In genomic region chr5:99410386-99410785, GRCh38 we compare ENCODE assay signal across 8 cellular contexts.
DNase-seq lines count a peak whose midpoint lies in the region; ATAC-seq and TF ChIP-seq lines count a peak whose summit lies in the region.
"Not testable (repeated sequence)": the region's sequence is repeated elsewhere in the genome, so short reads cannot be mapped to it uniquely, and the experiment has no call there.

No MANE protein-coding gene starts in this region.

- not testable (repeated sequence) for TF ChIP-seq POLR2A in testis (IDR thresholded peaks at IDR 0.05)

- not testable (repeated sequence) for H3K27ac ChIP-seq in right cardiac atrium (ENCODE audit: low read length); testis

- TF ChIP-seq CTCF in testis (IDR thresholded peaks at IDR 0.05): not testable (repeated sequence)

- H3K4me3 ChIP-seq in right cardiac atrium (ENCODE audit: low read length); testis: not testable (repeated sequence)

- not testable (repeated sequence) for H3K36me3 ChIP-seq in testis (ENCODE audit: low read depth, missing control alignments)

- POLR2A ChIA-PET in activated naive CD8-positive, alpha-beta T cell treated with anti-CD3 and anti-CD28 coated beads, Interleukin-2, amount 10 ng/mL, durations not matched to agents 7 days and 5 days (lab: Charles Lee): not testable (repeated sequence)

- H3K4me3 Mint-ChIP-seq in activated naive CD8-positive, alpha-beta T cell treated with anti-CD3 and anti-CD28 coated beads, Interleukin-2, amount 10 ng/mL, durations not matched to agents 7 days and 5 days; natural killer cell treated with Interleukin-12 subunit alpha and Interleukin-12 subunit beta and Interleukin-15 and Interleukin-18, amount 100 ng/mL, for 72 hours: not testable (repeated sequence)

- 94% methylated on average over 22 of the region's 30 CpGs for WGBS in right cardiac atrium
- WGBS in testis, 2 donors: 100% methylated on average over 15 of the region's 30 CpGs; no CpG with 5 or more reads in 1 of the 2 donors

- H3K36me3 Mint-ChIP-seq in activated naive CD8-positive, alpha-beta T cell treated with anti-CD3 and anti-CD28 coated beads, Interleukin-2, amount 10 ng/mL, durations not matched to agents 7 days and 5 days; natural killer cell treated with Interleukin-12 subunit alpha and Interleukin-12 subunit beta and Interleukin-15 and Interleukin-18, amount 100 ng/mL, for 72 hours: not testable (repeated sequence)

- not testable (repeated sequence) for ATAC-seq in activated naive CD8-positive, alpha-beta T cell treated with anti-CD3 and anti-CD28 coated beads, Interleukin-2, amount 10 ng/mL, durations not matched to agents 7 days and 5 days (ENCODE audit: low read depth)
- ATAC-seq in esophagus mucosa (peak; percentile 18), right cardiac atrium (peak; percentile 16 to 33)
- peak; percentile 36 to 43 for ATAC-seq in natural killer cell treated with Interleukin-12 subunit alpha and Interleukin-12 subunit beta and Interleukin-15 and Interleukin-18, amount 100 ng/mL, for 72 hours

- H3K27me3 Mint-ChIP-seq in activated naive CD8-positive, alpha-beta T cell treated with anti-CD3 and anti-CD28 coated beads, Interleukin-2, amount 10 ng/mL, durations not matched to agents 7 days and 5 days; natural killer cell treated with Interleukin-12 subunit alpha and Interleukin-12 subunit beta and Interleukin-15 and Interleukin-18, amount 100 ng/mL, for 72 hours: not testable (repeated sequence)

- H3K9me3 ChIP-seq in right cardiac atrium (ENCODE audit: control insufficient read depth, low read length); testis: not testable (repeated sequence)

- not testable (repeated sequence) for H3K4me1 Mint-ChIP-seq in activated naive CD8-positive, alpha-beta T cell treated with anti-CD3 and anti-CD28 coated beads, Interleukin-2, amount 10 ng/mL, durations not matched to agents 7 days and 5 days; natural killer cell treated with Interleukin-12 subunit alpha and Interleukin-12 subunit beta and Interleukin-15 and Interleukin-18, amount 100 ng/mL, for 72 hours (ENCODE audit: low read depth in 2 of 2)

- not testable (repeated sequence) for H3K4me1 ChIP-seq in right cardiac atrium (ENCODE audit: control insufficient read depth, insufficient read depth, low read length); testis

- DNase-seq in ELF-1 (ENCODE audit: low read depth, low spot score) (peak; percentile 52), NCI-H510A (lab: John Stamatoyannopoulos, UW) (peak; percentile 19), right cardiac atrium (peak in 2 of 3 donors; percentile 22 to 32), testis (peak; percentile 28)
- peak; percentile 22 for DNase-seq in activated naive CD8-positive, alpha-beta T cell treated with anti-CD3 and anti-CD28 coated beads, Interleukin-2, amount 10 ng/mL, durations not matched to agents 7 days and 5 days
- peak; percentile 59 for DNase-seq in natural killer cell treated with Interleukin-12 subunit alpha and Interleukin-12 subunit beta and Interleukin-15 and Interleukin-18, amount 100 ng/mL, for 72 hours (ENCODE audit: low spot score)
- DNase-seq in stimulated activated CD4-positive, alpha-beta T cell treated with anti-CD3 and anti-CD28 coated beads, Interleukin-2, amount 100 ng/mL, for 4 hours (ENCODE audit: low read depth): peak; percentile 0

- H3K27me3 ChIP-seq in right cardiac atrium (ENCODE audit: control insufficient read depth, insufficient read depth); testis: not testable (repeated sequence)

- intact Hi-C loops in right cardiac atrium (cut with DNase I); testis (cut with DNase I; ENCODE audit: low total_unique reads): not testable (repeated sequence)

- not testable (repeated sequence) for H3K9me3 Mint-ChIP-seq in activated naive CD8-positive, alpha-beta T cell treated with anti-CD3 and anti-CD28 coated beads, Interleukin-2, amount 10 ng/mL, durations not matched to agents 7 days and 5 days; natural killer cell treated with Interleukin-12 subunit alpha and Interleukin-12 subunit beta and Interleukin-15 and Interleukin-18, amount 100 ng/mL, for 72 hours

- not testable (repeated sequence) for H3K27ac Mint-ChIP-seq in activated naive CD8-positive, alpha-beta T cell treated with anti-CD3 and anti-CD28 coated beads, Interleukin-2, amount 10 ng/mL, durations not matched to agents 7 days and 5 days; natural killer cell treated with Interleukin-12 subunit alpha and Interleukin-12 subunit beta and Interleukin-15 and Interleukin-18, amount 100 ng/mL, for 72 hours

Comparison
In these comparisons a context has a peak if more than half of its experiments do, and no peak if none do; other contexts are left out.
1. DNase-seq: peak in every context shown above with its lines; median percentile 59 in natural killer cell treated with Interleukin-12 subunit alpha and Interleukin-12 subunit beta and Interleukin-15 and Interleukin-18, amount 100 ng/mL, for 72 hours; 52 in ELF-1; 28 in testis; 27 in right cardiac atrium; 22 in activated naive CD8-positive, alpha-beta T cell treated with anti-CD3 and anti-CD28 coated beads, Interleukin-2, amount 10 ng/mL, durations not matched to agents 7 days and 5 days; 19 in NCI-H510A; 0 in stimulated activated CD4-positive, alpha-beta T cell treated with anti-CD3 and anti-CD28 coated beads, Interleukin-2, amount 100 ng/mL, for 4 hours.